7 cellular contexts compared by ENCODE assay signal in genomic region chr11:72684236-72684912, GRCh38. TPM values are rescaled to one million over a fixed set of nuclear protein-coding genes. Genes with fewer than 3 reads are reported as not detected.
DNase-seq lines count a peak whose midpoint lies in the region; ATAC-seq, FAIRE-seq and TF ChIP-seq lines count a peak whose summit lies in the region.

No MANE protein-coding gene starts in this region.

- H3K79me2 ChIP-seq in K562 (ENCODE audit: control insufficient read depth, insufficient read depth, low read length), result no peaks in the 10 kb centered on the region

- peak; percentile 27 to 61; a peak in 3 of 4 replicates for TF ChIP-seq RAD21 in K562 (CRISPR knock-in tag; conservative IDR thresholded peaks at IDR 0.05 in 1 of 2, IDR thresholded peaks at IDR 0.05 in 1 of 2)

- peaks cover 44% of the 10 kb centered on the region; the same call in 2 of the 3 replicates for H3K36me3 ChIP-seq in K562 (ENCODE audit: control insufficient read depth, insufficient read depth, low read length)

- TF ChIP-seq POLR2A in K562 (conservative IDR thresholded peaks at IDR 0.05), result no peak

- H3K4me2 ChIP-seq in K562 (ENCODE audit: insufficient read depth, low read length), result no peak overlapping the region

- peak; percentile 85 for FAIRE-seq in K562 (lab: Jason Lieb, UNC)

- TF ChIP-seq CTCF in GM12865 (IDR thresholded peaks at IDR 0.05; ENCODE audit: insufficient read depth, low read depth, low read length, missing control alignments) (peak; percentile 73), K562 (IDR thresholded peaks at IDR 0.05 in 2 of 3, conservative IDR thresholded peaks at IDR 0.05 in 1 of 3; ENCODE audit: insufficient read depth in 2 of 3, low read depth in 1 of 3, low read length in 3 of 3) (peak; percentile 79 to 85 (median 85))

- ATAC-seq in K562 (peak; percentile 95), GM19455 (IDR thresholded peaks at IDR 0.05; ENCODE audit: unreplicated experiment) (no peak)

- no peak overlapping the region for H2AFZ ChIP-seq in K562 (ENCODE audit: low read depth, low read length)

- 37% methylated on average over 8 of the region's 9 CpGs for WGBS in K562 (ENCODE audit: insufficient coverage, low coverage, missing lambda C conversion rate)

- H3K4me3 ChIP-seq in GM12865 (ENCODE audit: low read depth, low read length) (no peak overlapping the region), K562 (no peak overlapping the region)

- DNase-seq in GM12865 (ENCODE audit: low read depth) (peak; percentile 71), HT1080 (ENCODE audit: low read depth) (peak; percentile 72), T-helper 2 cell (peak in 3 of 5 experiments; percentile 13 to 44 (median 32)), K562 (ENCODE audit: extremely low read depth in 1 of 4, low spot score in 3 of 4) (peak; percentile 79 to 87 (median 80)), kidney glomerular epithelial cell (lab: John Stamatoyannopoulos, UW) (peak; percentile 22)
- peak in 2 of 3 donors; percentile 4 to 19 for DNase-seq in stimulated activated CD4-positive, alpha-beta T cell treated with anti-CD3 and anti-CD28 coated beads, TNF-alpha, amount 100 ng/mL, for 1 hour (ENCODE audit: low read depth in 3 of 3, low spot score in 1 of 3)

- no TSS peak for BruUV-seq in K562 (replicated peaks; lab: Mats Ljungman, UMichigan)

- H3K9me3 ChIP-seq in K562 (replicated peaks; ENCODE audit: control insufficient read depth, insufficient read depth, low read depth, low read length), result no peaks in the 10 kb centered on the region

- peaks cover 0 to 7% of the 10 kb centered on the region in 2 experiments; a peak in 1 of 5 replicates for H3K27me3 ChIP-seq in K562 (ENCODE audit: control insufficient read depth in 2 of 2, insufficient read depth in 2 of 2, low read length in 2 of 2)

- H3K9me1 ChIP-seq in K562 (ENCODE audit: control insufficient read depth, insufficient read depth, low read length), result peaks cover 5% of the 10 kb centered on the region

- CTCF ChIA-PET in K562 (lab: Yijun Ruan, JAX; ENCODE audit: low intra/inter-chr PET ratio), result interaction anchor here (0.7 to 2.0 kb wide), 6 partner anchors 86 to 605 kb away, joined by 4 to 9 read pairs (median 7); no protein-coding TSS in a partner anchor

- H3K9ac ChIP-seq in K562 (ENCODE audit: insufficient read depth in 1 of 2, low read depth in 2 of 2, low read length in 2 of 2), result peak overlapping the region in 1 of 2 experiments; percentile 77; a peak in 2 of 4 replicates

- POLR2A ChIA-PET in K562 (lab: Yijun Ruan, JAX), result interaction anchor here (0.6 to 1.4 kb wide), 10 partner anchors 10 to 505 kb away, joined by 3 to 5 read pairs (median 3); partner anchors contain the start of genes ATG16L2 and PDE2A

- intact Hi-C loops in K562 (cut with micrococcal nuclease), result loop anchor here (5.0 kb wide), 1 partner anchor 212 kb away; no protein-coding TSS in a partner anchor

- peaks cover 32% of the 10 kb centered on the region for H4K20me1 ChIP-seq in K562 (replicated peaks; ENCODE audit: control insufficient read depth, insufficient read depth, low read length)

- TF ChIP-seq EP300 in K562 (IDR thresholded peaks at IDR 0.05; ENCODE audit: low read length), result no peak

- peaks cover 3 to 35% of the 10 kb centered on the region in 2 experiments; a peak in 4 of 5 replicates for H3K4me1 ChIP-seq in K562 (replicated peaks in 1 of 2; ENCODE audit: control insufficient read depth in 2 of 2, insufficient read depth in 2 of 2, low read length in 2 of 2)

- H3K27ac ChIP-seq in K562 (ENCODE audit: extremely low read depth, low read depth, low read length), result no peak overlapping the region

- in situ Hi-C loops in K562 (cut with MboI), result loop anchor here (5.0 kb wide), 1 partner anchor 97 kb away; no protein-coding TSS in a partner anchor

TF ChIP-seq in K562, 482 proteins besides CTCF, POLR2A, EP300 and RAD21 (continues in another document):
- TF ChIP-seq SP1 (CRISPR knock-in tag; IDR thresholded peaks at IDR 0.05) (0 out of 2 replicates have a peak, but pooled peaks have one; percentile 11), ZNF740 (CRISPR knock-in tag; IDR thresholded peaks at IDR 0.05) (no peak), ZNF740 (tag; IDR thresholded peaks at IDR 0.05) (no peak), USF2 (CRISPR knock-in tag; IDR thresholded peaks at IDR 0.05) (0 out of 2 replicates have a peak, but pooled peaks have one; percentile 21), ZFX (CRISPR knock-in tag; IDR thresholded peaks at IDR 0.05) (peak; percentile 30; the same call in 1 of the 2 replicates), CEBPB (tag; IDR thresholded peaks at IDR 0.05) (no peak), STAT6 (CRISPR knock-in tag; IDR thresholded peaks at IDR 0.05) (no peak), TFAP4 (CRISPR knock-in tag; IDR thresholded peaks at IDR 0.05; ENCODE audit: borderline replicate concordance) (peak; percentile 97), FOXA3 (CRISPR knock-in tag; conservative IDR thresholded peaks at IDR 0.05 in 1 of 2, IDR thresholded peaks at IDR 0.05 in 1 of 2) (no peak)

RNA-seq across cellular contexts. Expression of gene PDE2A, which starts 10.2 kb away (rescaled TPM):
- total RNA-seq in HT1080 (2014; rRNA removed; shearing (Covaris generic)), result 3.6 and 7.7 TPM in 2 replicates
- 11.5 and 11.9 TPM in 2 replicates for polyA plus RNA-seq in HT1080 (2015; cell fraction: cytosol; rRNA removed)
- polyA plus RNA-seq in HT1080 (2015; cell fraction: nucleus; rRNA removed), result 53.1 and 54.3 TPM in 2 replicates
- 33.8 and 109 TPM in 2 replicates for total RNA-seq in K562 (2011; cell fraction: chromatin; rRNA removed; ENCODE audit: low replicate concordance)
- 31.6 and 45.0 TPM in 2 replicates for total RNA-seq in K562 (2011; cell fraction: nucleolus; rRNA removed)
- 31.0 and 37.9 TPM in 2 replicates for total RNA-seq in K562 (2011; cell fraction: nucleoplasm; rRNA removed)
- total RNA-seq in K562 (2014; rRNA removed), result 0.45 and 1.6 TPM in 2 replicates
- 0.47 and 1.4 TPM in 2 replicates for total RNA-seq in K562 (2014; rRNA removed; fragmentation: Illumina TruSeq; extraction: Trizol)
- 0.07 and 0.11 TPM in 2 replicates for total RNA-seq in K562 (2015; rRNA removed; fragmentation: Illumina TruSeq; extraction: Trizol)
- 1.1 and 3.4 TPM in 2 replicates for total RNA-seq in K562 (2021)
- polyA plus RNA-seq in K562 (2011; rRNA removed), result 4.3 and 15.2 TPM in 2 replicates
- polyA plus RNA-seq in K562 (2011; cell fraction: cytosol; rRNA removed), result 3.3 and 12.5 TPM in 2 replicates
- polyA plus RNA-seq in K562 (2011; cell fraction: nucleus; rRNA removed), result 25.6 and 137 TPM in 2 replicates
- 1.4 and 2.1 TPM in 2 replicates for polyA plus RNA-seq in K562 (2012)
- polyA plus RNA-seq in K562 (2014; fragmentation: Illumina TruSeq; extraction: Trizol), result 1.3 and 2.2 TPM in 2 replicates
- polyA plus RNA-seq in K562 (2014; fragmentation: Nextera tagmentation; extraction: Ambion mirVana), result under 1 TPM in 1 of 2 experiments, not detected in 1; 0.21 TPM
- 1.0 and 1.6 TPM in 2 replicates for polyA plus RNA-seq in K562 (2014; rRNA removed)
- polyA minus RNA-seq in K562 (2011; rRNA and poly(A)+ RNA removed), result 3.2 and 18.9 TPM in 2 replicates
- 1.7 and 6.5 TPM in 2 replicates for polyA minus RNA-seq in K562 (2011; cell fraction: cytosol; rRNA and poly(A)+ RNA removed)
- 15.6 and 36.5 TPM in 2 replicates for polyA minus RNA-seq in K562 (2011; cell fraction: nucleus; rRNA and poly(A)+ RNA removed)

Comparison
In these comparisons a context has a peak if more than half of its experiments do, and no peak if none do; other contexts are left out.
1. DNase-seq: peak in every context shown above with its lines; median percentile 80 in K562; 72 in HT1080; 71 in GM12865; 32 in T-helper 2 cell; 22 in kidney glomerular epithelial cell; 12 in stimulated activated CD4-positive, alpha-beta T cell treated with anti-CD3 and anti-CD28 coated beads, TNF-alpha, amount 100 ng/mL, for 1 hour.